In the genomic region with DNA sequence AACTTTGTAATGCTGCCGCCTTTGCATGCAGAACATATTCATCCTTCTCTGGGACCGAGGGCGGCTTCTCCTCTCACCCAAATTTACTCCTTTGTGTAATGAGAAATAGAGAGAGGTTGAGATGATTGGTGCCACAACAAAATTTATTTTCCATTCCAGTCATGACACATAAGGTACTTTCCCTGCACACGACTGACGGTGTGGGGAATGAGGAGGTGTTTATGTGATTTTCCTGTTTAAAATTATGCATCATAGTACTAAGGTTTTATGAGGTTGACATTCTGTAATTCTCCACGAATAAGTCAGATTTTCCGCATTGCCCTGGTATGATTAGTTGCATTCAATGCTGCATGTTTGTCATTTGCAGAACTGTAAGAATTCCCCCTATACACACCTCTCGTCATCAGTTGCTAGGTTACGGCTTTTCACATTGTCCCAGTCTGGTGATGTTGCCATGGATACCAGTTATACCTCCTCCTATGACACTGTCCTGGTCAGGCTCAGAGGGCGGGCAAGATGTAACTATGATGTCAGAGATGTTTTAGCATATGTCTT, we compare ENCODE assay signal across 8 cellular contexts. TPM values are rescaled to one million over a fixed set of nuclear protein-coding genes. Genes with fewer than 3 reads are reported as not detected.
A peak's percentile ranks its signal among the peaks of the same experiment; 100 is the strongest.
DNase-seq lines count a peak whose midpoint lies in the region; ATAC-seq, FAIRE-seq and TF ChIP-seq lines count a peak whose summit lies in the region.

No MANE protein-coding gene starts in this region.

- H3K27ac Mint-ChIP-seq in activated CD4-positive, alpha-beta memory T cell treated with anti-CD3 and anti-CD28 coated beads, Interleukin-2, amount 10 ng/mL, durations not matched to agents 7 days and 5 days: peak overlapping the region; percentile 88

- H3K9me3 Mint-ChIP-seq in activated CD4-positive, alpha-beta memory T cell treated with anti-CD3 and anti-CD28 coated beads, Interleukin-2, amount 10 ng/mL, durations not matched to agents 7 days and 5 days: no peaks in the 10 kb centered on the region

- H3K27me3 Mint-ChIP-seq in activated CD4-positive, alpha-beta memory T cell treated with anti-CD3 and anti-CD28 coated beads, Interleukin-2, amount 10 ng/mL, durations not matched to agents 7 days and 5 days: no peaks in the 10 kb centered on the region

- POLR2A ChIA-PET in activated CD4-positive, alpha-beta memory T cell treated with anti-CD3 and anti-CD28 coated beads, Interleukin-2, amount 10 ng/mL, durations not matched to agents 7 days and 5 days (lab: Charles Lee): interaction anchor here (4.1 to 7.0 kb wide), 2 partner anchors 22 to 280 kb away, joined by 19 to 87 read pairs; a partner anchor contains a TSS

- CTCF ChIA-PET in activated CD4-positive, alpha-beta memory T cell treated with anti-CD3 and anti-CD28 coated beads, Interleukin-2, amount 10 ng/mL, durations not matched to agents 7 days and 5 days (lab: Charles Lee): no interaction called here

- no peak for TF ChIP-seq CTCF in fibroblast of villous mesenchyme (IDR thresholded peaks at IDR 0.05; ENCODE audit: insufficient read depth, low read depth, low read length)

- no peak overlapping the region for H3K4me3 ChIP-seq in fibroblast of villous mesenchyme (ENCODE audit: low read depth, low read length)

- H3K4me3 Mint-ChIP-seq in activated CD4-positive, alpha-beta memory T cell treated with anti-CD3 and anti-CD28 coated beads, Interleukin-2, amount 10 ng/mL, durations not matched to agents 7 days and 5 days: peak overlapping the region; percentile 60

- FAIRE-seq in HTR-8/SVneo (lab: Jason Lieb, UNC): no peak

- H3K36me3 Mint-ChIP-seq in activated CD4-positive, alpha-beta memory T cell treated with anti-CD3 and anti-CD28 coated beads, Interleukin-2, amount 10 ng/mL, durations not matched to agents 7 days and 5 days (ENCODE audit: low read depth): peaks cover 39% of the 10 kb centered on the region

- peak; percentile 83 for ATAC-seq in GM21447 (IDR thresholded peaks at IDR 0.05; ENCODE audit: unreplicated experiment)
- ATAC-seq in HG03521 (IDR thresholded peaks at IDR 0.05; ENCODE audit: unreplicated experiment): peak; percentile 85

- H3K4me1 Mint-ChIP-seq in activated CD4-positive, alpha-beta memory T cell treated with anti-CD3 and anti-CD28 coated beads, Interleukin-2, amount 10 ng/mL, durations not matched to agents 7 days and 5 days: peaks cover 77% of the 10 kb centered on the region

- peak; percentile 75 for DNase-seq in Daoy (ENCODE audit: low read depth)
- peak; percentile 77 for DNase-seq in activated CD4-positive, alpha-beta memory T cell treated with anti-CD3 and anti-CD28 coated beads, Interleukin-2, amount 10 ng/mL, durations not matched to agents 7 days and 5 days
- DNase-seq in fibroblast of villous mesenchyme (ENCODE audit: low read depth): peak; percentile 7
- DNase-seq in stimulated activated CD8-positive, alpha-beta memory T cell treated with anti-CD3 and anti-CD28 coated beads, Interleukin-4, amount 100 ng/mL, for 4 hours (ENCODE audit: low read depth in 2 of 2, low spot score in 1 of 2): peak; percentile 61 to 69
- no peak for DNase-seq in HTR-8/SVneo (ENCODE audit: insufficient read length, low spot score)
- no peak for DNase-seq in KG1 (lab: John Stamatoyannopoulos, UW)

RNA-seq across cellular contexts. Expression of a gene that starts 23.1 kb away (rescaled TPM):
- total RNA-seq in Daoy (2014; rRNA removed; shearing (Covaris generic)): 0.65 and 0.80 TPM in 2 replicates
- total RNA-seq in activated CD4-positive, alpha-beta memory T cell treated with anti-CD3 and anti-CD28 coated beads, Interleukin-2, amount 10 ng/mL, durations not matched to agents 7 days and 5 days: 10 to 100 TPM; 44.6 to 44.7 TPM
- total RNA-seq in fibroblast of villous mesenchyme: 0.97 and 1.7 TPM in 2 replicates

Comparison
In these comparisons a context has a peak if more than half of its experiments do, and no peak if none do; other contexts are left out.
1. DNase-seq: peak in Daoy (single experiment), activated CD4-positive, alpha-beta memory T cell treated with anti-CD3 and anti-CD28 coated beads, Interleukin-2, amount 10 ng/mL, durations not matched to agents 7 days and 5 days (single experiment), fibroblast of villous mesenchyme (single experiment) and stimulated activated CD8-positive, alpha-beta memory T cell treated with anti-CD3 and anti-CD28 coated beads, Interleukin-4, amount 100 ng/mL, for 4 hours (2 of 2); none in HTR-8/SVneo (single experiment) and KG1 (single experiment).
2. RNA of a gene that starts 23.1 kb away (total RNA-seq): 44.6 to 44.7 TPM in activated CD4-positive, alpha-beta memory T cell treated with anti-CD3 and anti-CD28 coated beads, Interleukin-2, amount 10 ng/mL, durations not matched to agents 7 days and 5 days; 0.97 to 1.7 TPM in fibroblast of villous mesenchyme and 0.65 to 0.80 TPM in Daoy; every median in the first group is over 10 times any median in the second.